ENCODE assay signal across 18 cellular contexts in genomic region chr22:24138649-24139420, GRCh38. TPM values are rescaled to one million over a fixed set of nuclear protein-coding genes. Genes with fewer than 3 reads are reported as not detected.
DNase-seq lines count a peak whose midpoint lies in the region; ATAC-seq and TF ChIP-seq lines count a peak whose summit lies in the region.
"Had no signal": no experiment of that assay in that cellular context is flagged by ENCODE, and none has a peak within 500 bp of the region (broad histone marks: within the 10 kb centered on the region; RNA-seq: fewer than 3 reads in every experiment).

No MANE protein-coding gene starts in this region.

- TF ChIP-seq CTCF in right atrium auricular region (IDR thresholded peaks at IDR 0.05) = no peak
- TF ChIP-seq CTCF in tibial artery (IDR thresholded peaks at IDR 0.05) = no peak
- TF ChIP-seq CTCF in HFFc6 (IDR thresholded peaks at IDR 0.05) = no peak

- H3K27me3 ChIP-seq in right atrium auricular region = no peaks in the 10 kb centered on the region
- H3K27me3 ChIP-seq in tibial artery = no peaks in the 10 kb centered on the region
- H3K27me3 ChIP-seq: SJSA1 had no signal

- no peaks in the 10 kb centered on the region for H3K9me3 ChIP-seq in right atrium auricular region
- no peaks in the 10 kb centered on the region for H3K9me3 ChIP-seq in tibial artery
- H3K9me3 ChIP-seq: HAP-1, SJSA1 had no signal

- peaks cover 11% of the 10 kb centered on the region for H3K36me3 ChIP-seq in right atrium auricular region
- peaks cover 0 to 22% (median 5%) of the 10 kb centered on the region in 3 donors for H3K36me3 ChIP-seq in tibial artery

- H3K4me1 Mint-ChIP-seq in HFFc6 (ENCODE audit: low read depth) = peaks cover 37% of the 10 kb centered on the region
- H3K4me1 Mint-ChIP-seq in activated T-helper 17 cell treated with anti-CD3 and anti-CD28 coated beads, Interleukin-2, amount 50 U/mL, for 72 hours = peaks cover 16% of the 10 kb centered on the region

- H3K27me3 Mint-ChIP-seq in HFFc6 (ENCODE audit: insufficient read depth) = peaks cover 2% of the 10 kb centered on the region; the same call in 1 of the 2 replicates
- H3K27me3 Mint-ChIP-seq in activated T-helper 17 cell treated with anti-CD3 and anti-CD28 coated beads, Interleukin-2, amount 50 U/mL, for 72 hours = no peaks in the 10 kb centered on the region

- H3K4me3 Mint-ChIP-seq in HFFc6 = no peak overlapping the region
- H3K4me3 Mint-ChIP-seq in activated T-helper 17 cell treated with anti-CD3 and anti-CD28 coated beads, Interleukin-2, amount 50 U/mL, for 72 hours = no peak overlapping the region
- H3K4me3 Mint-ChIP-seq: CD8-positive, alpha-beta T cell had no signal

- ATAC-seq in activated T-helper 17 cell treated with anti-CD3 and anti-CD28 coated beads, Interleukin-2, amount 50 U/mL, for 72 hours (replicated peaks) = no peak
- ATAC-seq: CD8-positive, alpha-beta T cell; GM12878 had no signal

- DNase-seq in right atrium auricular region (ENCODE audit: low spot score) (no peak), cardiac septum (ENCODE audit: low spot score) (no peak), HT-29 (ENCODE audit: low spot score) (peak; percentile 14), tibial artery (no peak), HFFc6 (no peak)
- DNase-seq in effector CD4-positive, alpha-beta T cell = no peak
- DNase-seq: CD8-positive, alpha-beta T cell; DMS79 treated with DMSO at 0.1 percent for 48 hours; KBM-7; NCI-H1436 treated with DMSO at 0.1 percent for 48 hours; NCI-H2029 treated with DMSO at 0.1 percent for 48 hours; NCI-H510A; NCI-H774 had no signal

- no peaks in the 10 kb centered on the region for H3K36me3 Mint-ChIP-seq in HFFc6 (ENCODE audit: low read depth)
- peaks cover 57% of the 10 kb centered on the region for H3K36me3 Mint-ChIP-seq in activated T-helper 17 cell treated with anti-CD3 and anti-CD28 coated beads, Interleukin-2, amount 50 U/mL, for 72 hours (ENCODE audit: low read depth)

- intact Hi-C loops in cardiac septum (cut with DNase I) = no loop called here
- intact Hi-C loops in tibial artery (cut with DNase I; ENCODE audit: low total_unique reads) = no loop called here

- H3K9me3 Mint-ChIP-seq in HFFc6 = no peaks in the 10 kb centered on the region
- no peaks in the 10 kb centered on the region for H3K9me3 Mint-ChIP-seq in activated T-helper 17 cell treated with anti-CD3 and anti-CD28 coated beads, Interleukin-2, amount 50 U/mL, for 72 hours
- H3K9me3 Mint-ChIP-seq: CD8-positive, alpha-beta T cell had no signal

- H3K27ac ChIP-seq in right atrium auricular region = peak overlapping the region; percentile 11 to 31
- peak overlapping the region; percentile 49 for H3K27ac ChIP-seq in angular gyrus (ENCODE audit: low read depth, low read length)
- peak overlapping the region; percentile 48 to 83 for H3K27ac ChIP-seq in tibial artery
- H3K27ac ChIP-seq: SJSA1 had no signal

- H3K27ac Mint-ChIP-seq in HFFc6 = no peak overlapping the region
- H3K27ac Mint-ChIP-seq in activated T-helper 17 cell treated with anti-CD3 and anti-CD28 coated beads, Interleukin-2, amount 50 U/mL, for 72 hours = no peak overlapping the region

- peaks cover 0 to 68% of the 10 kb centered on the region in 2 donors for H3K4me1 ChIP-seq in right atrium auricular region
- peaks cover 6 to 71% (median 56%) of the 10 kb centered on the region in 4 donors for H3K4me1 ChIP-seq in tibial artery
- H3K4me1 ChIP-seq: HAP-1 had no signal

- H3K4me3 ChIP-seq in right atrium auricular region (no peak overlapping the region), tibial artery (no peak overlapping the region)
- H3K4me3 ChIP-seq: GM12878, HAP-1, SJSA1 had no signal

RNA-seq across cellular contexts. Expression of gene SUSD2, which starts 42.5 kb away (rescaled TPM):
- 1 to 10 TPM; 4.9 to 9.5 TPM for total RNA-seq in right atrium auricular region
- 3.1 TPM for total RNA-seq in cardiac septum
- 1.1 and 1.2 TPM in 2 replicates for total RNA-seq in HT-29 (2014; rRNA removed; shearing (Covaris generic))
- total RNA-seq in HFFc6 (2021; fragmentation: NEBNext Ultra II Directional; extraction: Animal tissue kit (Norgen Biotek cat#: 25700)) = under 1 TPM; 0.11 to 0.24 (median 0.19) TPM
- 1 to 10 TPM in 1 of 2 donors, under 1 TPM in 1; 0.66 to 1.5 TPM for total RNA-seq in activated T-helper 17 cell treated with anti-CD3 and anti-CD28 coated beads, Interleukin-2, amount 50 U/mL, for 72 hours
